8 cellular contexts compared by ENCODE assay signal in genomic region chr11:1336836-1337646, GRCh38. TPM values are rescaled to one million over a fixed set of nuclear protein-coding genes. Genes with fewer than 3 reads are reported as not detected.
DNase-seq lines count a peak whose midpoint lies in the region; ATAC-seq lines count a peak whose summit lies in the region.

No MANE protein-coding gene starts in this region.

- no peaks in the 10 kb centered on the region for H3K9me3 ChIP-seq in GM23248 (ENCODE audit: low read depth)

- ATAC-seq in sciatic nerve (peak; percentile 56), HG02884 (IDR thresholded peaks at IDR 0.05; ENCODE audit: unreplicated experiment) (no peak), GM19397 (IDR thresholded peaks at IDR 0.05; ENCODE audit: unreplicated experiment) (no peak), GM21381 (IDR thresholded peaks at IDR 0.05; ENCODE audit: unreplicated experiment) (no peak)

- no peak overlapping the region for H2AFZ ChIP-seq in GM23248

- WGBS in GM23248 (ENCODE audit: low coverage in 1 of 2, low lambda C conversion rate in 2 of 2, missing lambda C conversion rate in 2 of 2), 2 experiments: 11 to 23% methylated on average over 20 to 50 of the region's 95 CpGs

- H3K9me2 ChIP-seq in GM23248 (ENCODE audit: insufficient read depth): no peaks in the 10 kb centered on the region

- H3K4me3 ChIP-seq in GM23248: no peak overlapping the region

- H3K4me2 ChIP-seq in GM23248 (ENCODE audit: unreplicated experiment): no peak overlapping the region

- in situ Hi-C loops in GM23248 (cut with MboI): no loop called here

- H3K79me2 ChIP-seq in GM23248 (ENCODE audit: insufficient read depth): no peaks in the 10 kb centered on the region

- no peaks in the 10 kb centered on the region for H4K20me1 ChIP-seq in GM23248 (ENCODE audit: insufficient read depth)

- H3K9ac ChIP-seq in GM23248: no peak overlapping the region

- DNase-seq in GM23248: peak; percentile 14
- peak; percentile 11 to 23 for DNase-seq in activated CD8-positive, alpha-beta memory T cell treated with anti-CD3 and anti-CD28 coated beads for 1 hour (ENCODE audit: extremely low read depth in 1 of 2, low read depth in 1 of 2)
- DNase-seq in head of caudate nucleus: peak in 29 of 42 donors; percentile 12 to 60 (median 41)
- DNase-seq in sciatic nerve (ENCODE audit: low spot score): peak; percentile 77
- DNase-seq in kidney glomerular epithelial cell (lab: John Stamatoyannopoulos, UW): no peak

- H3K36me3 ChIP-seq in GM23248 (ENCODE audit: low read depth): no peaks in the 10 kb centered on the region

- intact Hi-C loops in head of caudate nucleus (cut with DNase I) (loop anchor here (10.0 kb wide), 1 partner anchor 48 kb away; the partner anchor contains the start of gene BRSK2), sciatic nerve (cut with DNase I) (no loop called here)

- no peaks in the 10 kb centered on the region for H3K27me3 ChIP-seq in GM23248 (replicated peaks; ENCODE audit: insufficient read depth)

- H3K4me1 ChIP-seq in GM23248 (ENCODE audit: insufficient read depth): peaks cover 5% of the 10 kb centered on the region; the same call in 1 of the 2 replicates

- peaks cover 7% of the 10 kb centered on the region; the same call in 1 of the 2 replicates for H3F3A ChIP-seq in GM23248 (ENCODE audit: insufficient read depth)

- no peak overlapping the region for H3K27ac ChIP-seq in GM23248

RNA-seq across cellular contexts. Expression of gene TOLLIP, which starts 27.6 kb away (rescaled TPM):
- total RNA-seq in GM23248 (2014; rRNA removed; shearing (Covaris generic)): 27.3 and 41.7 TPM in 2 replicates
- polyA plus RNA-seq in GM23248 (2016; fragmentation: Nextera tagmentation; extraction: Ambion mirVana): 53.6 and 57.7 TPM in 2 replicates
- total RNA-seq in sciatic nerve: 60.5 TPM

RNA-seq across cellular contexts. Expression of gene BRSK2, which starts 52.7 kb away (rescaled TPM):
- total RNA-seq in GM23248 (2014; rRNA removed; shearing (Covaris generic)): 0.11 and 0.13 TPM in 2 replicates
- not detected in 2 replicates for polyA plus RNA-seq in GM23248 (2016; fragmentation: Nextera tagmentation; extraction: Ambion mirVana)
- total RNA-seq in sciatic nerve: 7.4 TPM
